Comparison of ENCODE assay signal across 7 cellular contexts in the genomic region with DNA sequence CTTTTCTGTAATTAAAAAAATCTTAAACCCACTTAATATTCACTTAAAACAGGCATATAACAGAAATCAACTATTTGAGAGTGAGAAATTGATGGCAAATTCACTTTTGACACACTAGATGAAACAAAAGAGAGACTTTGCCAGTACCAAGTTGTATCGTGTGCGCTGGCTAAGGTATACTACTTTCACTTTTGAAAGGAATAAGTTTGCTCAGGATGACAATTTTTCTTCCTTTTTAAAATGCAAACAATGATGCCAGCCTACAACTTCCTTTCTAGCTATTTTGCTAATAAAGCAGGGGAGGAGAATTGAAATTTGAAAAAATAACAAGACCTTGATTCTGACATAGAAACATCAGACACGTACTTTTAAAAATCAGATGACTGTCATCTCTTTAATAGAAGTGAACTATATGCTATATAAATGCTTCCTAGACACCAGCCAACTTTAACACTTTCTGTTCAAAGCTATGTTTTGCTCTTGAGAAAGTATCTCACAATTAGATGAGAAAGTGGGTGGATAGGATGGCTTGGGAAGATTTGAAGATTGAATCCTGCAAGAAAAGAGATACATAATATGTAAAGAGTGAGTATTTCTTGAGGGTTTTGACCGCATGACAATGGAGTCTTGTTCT. TPM values are rescaled to one million over a fixed set of nuclear protein-coding genes. Genes with fewer than 3 reads are reported as not detected.
DNase-seq lines count a peak whose midpoint lies in the region; ATAC-seq and TF ChIP-seq lines count a peak whose summit lies in the region.

No MANE protein-coding gene starts in this region.

- WGBS in gastroesophageal sphincter (ENCODE audit: low coverage in 1 of 2), 2 donors: 9 to 13% methylated on average over 4 of the region's 4 CpGs

- no peak overlapping the region for H3K27ac Mint-ChIP-seq in stimulated activated naive B cell treated with anti-CD40 and anti-IgM and Interleukin-4, amounts not matched to agents 10 μg/mL and 1 μg/mL and 100 μg/mL, for 72 hours

- TF ChIP-seq POLR2A in gastroesophageal sphincter (IDR thresholded peaks at IDR 0.05): no peak

- H3K36me3 Mint-ChIP-seq in stimulated activated naive B cell treated with anti-CD40 and anti-IgM and Interleukin-4, amounts not matched to agents 10 μg/mL and 1 μg/mL and 100 μg/mL, for 72 hours: no peaks in the 10 kb centered on the region

- H3K27me3 Mint-ChIP-seq in stimulated activated naive B cell treated with anti-CD40 and anti-IgM and Interleukin-4, amounts not matched to agents 10 μg/mL and 1 μg/mL and 100 μg/mL, for 72 hours: peaks cover 5 to 12% of the 10 kb centered on the region in 2 donors

- H3K27me3 ChIP-seq in gastroesophageal sphincter (no peaks in the 10 kb centered on the region), WERI-Rb-1 (ENCODE audit: insufficient read depth, low read depth, severe bottlenecking) (no peaks in the 10 kb centered on the region)

- H3K27ac ChIP-seq in gastroesophageal sphincter: peak overlapping the region; percentile 78 to 99 (median 88)
- no peak overlapping the region for H3K27ac ChIP-seq in WERI-Rb-1

- POLR2A ChIA-PET in HEK293T (lab: Yijun Ruan, JAX): no interaction called here

- H3K36me3 ChIP-seq in gastroesophageal sphincter: no peaks in the 10 kb centered on the region
- no peaks in the 10 kb centered on the region for H3K36me3 ChIP-seq in WERI-Rb-1

- H3K4me3 Mint-ChIP-seq in stimulated activated naive B cell treated with anti-CD40 and anti-IgM and Interleukin-4, amounts not matched to agents 10 μg/mL and 1 μg/mL and 100 μg/mL, for 72 hours: peak overlapping the region; percentile 64 to 70

- peaks cover 18 to 74% (median 25%) of the 10 kb centered on the region in 3 donors for H3K4me1 ChIP-seq in gastroesophageal sphincter

- DNase-seq in M059J (ENCODE audit: low read depth) (peak; percentile 54), WERI-Rb-1 (no peak), iPS-NIHi7 (ENCODE audit: extremely low spot score) (no peak), HEK293T (ENCODE audit: extremely low spot score) (no peak)
- DNase-seq in stimulated activated naive B cell treated with anti-CD40 and anti-IgM and Interleukin-4, amounts not matched to agents 10 μg/mL and 1 μg/mL and 100 μg/mL, for 72 hours: no peak

- H3K4me3 ChIP-seq in WI38 (ENCODE audit: low read depth, low read length) (peak overlapping the region; percentile 44), gastroesophageal sphincter (peak overlapping the region; percentile 45 to 84), WERI-Rb-1 (ENCODE audit: low read depth, low read length) (no peak overlapping the region)

- H3K9me3 Mint-ChIP-seq in stimulated activated naive B cell treated with anti-CD40 and anti-IgM and Interleukin-4, amounts not matched to agents 10 μg/mL and 1 μg/mL and 100 μg/mL, for 72 hours: peaks cover 0 to 2% of the 10 kb centered on the region in 2 donors

- TF ChIP-seq EP300 in gastroesophageal sphincter (IDR thresholded peaks at IDR 0.05): no peak

- no peak for ATAC-seq in gastroesophageal sphincter
- ATAC-seq in stimulated activated naive B cell treated with anti-CD40 and anti-IgM and Interleukin-4, amounts not matched to agents 10 μg/mL and 1 μg/mL and 100 μg/mL, for 72 hours (replicated peaks): no peak

- TF ChIP-seq CTCF in WI38 (IDR thresholded peaks at IDR 0.05; ENCODE audit: low read depth, low read length) (no peak), gastroesophageal sphincter (IDR thresholded peaks at IDR 0.05) (no peak), WERI-Rb-1 (IDR thresholded peaks at IDR 0.05; ENCODE audit: low read depth, low read length) (no peak)

- CTCF ChIA-PET in HEK293T (lab: Yijun Ruan, JAX): no interaction called here

- peaks cover 5% of the 10 kb centered on the region in 2 donors for H3K4me1 Mint-ChIP-seq in stimulated activated naive B cell treated with anti-CD40 and anti-IgM and Interleukin-4, amounts not matched to agents 10 μg/mL and 1 μg/mL and 100 μg/mL, for 72 hours

- H3K9me3 ChIP-seq in gastroesophageal sphincter (no peaks in the 10 kb centered on the region), WERI-Rb-1 (ENCODE audit: severe bottlenecking) (no peaks in the 10 kb centered on the region)

TF ChIP-seq in HEK293T, 16 proteins besides CTCF, POLR2A, EP300 and RAD21:
- no peak for TF ChIP-seq ARNT (IDR thresholded peaks at IDR 0.05)
- TF ChIP-seq L3MBTL2 (conservative IDR thresholded peaks at IDR 0.05): no peak
- TF ChIP-seq TARDBP (IDR thresholded peaks at IDR 0.05): no peak
- no peak for TF ChIP-seq FOXM1 (IDR thresholded peaks at IDR 0.05; ENCODE audit: borderline replicate concordance)
- no peak for TF ChIP-seq FOXK2 (IDR thresholded peaks at IDR 0.05)
- no peak for TF ChIP-seq SP1 (IDR thresholded peaks at IDR 0.05)
- no peak for TF ChIP-seq FOXA1 (IDR thresholded peaks at IDR 0.05)
- TF ChIP-seq HDGF (IDR thresholded peaks at IDR 0.05; ENCODE audit: borderline replicate concordance): no peak
- TF ChIP-seq LEF1 (IDR thresholded peaks at IDR 0.05; ENCODE audit: borderline replicate concordance): no peak
- TF ChIP-seq CTBP1 (IDR thresholded peaks at IDR 0.05; ENCODE audit: borderline replicate concordance): no peak
- no peak for TF ChIP-seq SUZ12 (IDR thresholded peaks at IDR 0.05)
- TF ChIP-seq BHLHE40 (IDR thresholded peaks at IDR 0.05; ENCODE audit: borderline replicate concordance): no peak
- no peak for TF ChIP-seq ELF4 (IDR thresholded peaks at IDR 0.05)
- TF ChIP-seq ZNF384 (IDR thresholded peaks at IDR 0.05): no peak

RNA-seq across cellular contexts. Expression of gene BLID, which starts 41.6 kb away (rescaled TPM):
- 0.39 and 0.74 TPM in 2 replicates for total RNA-seq in M059J (2014; rRNA removed; shearing (Covaris generic))
- 10 to 100 TPM in 1 of 4 donors, 1 to 10 TPM in 2, not detected in 1; 1.2 to 13.5 (median 5.4) TPM for total RNA-seq in gastroesophageal sphincter
